ENCODE assay signal across 8 cellular contexts in genomic region chr10:103554488-103555320, GRCh38.
DNase-seq lines count a peak whose midpoint lies in the region; ATAC-seq and TF ChIP-seq lines count a peak whose summit lies in the region.

No MANE protein-coding gene starts in this region.

- H3K4me1 ChIP-seq in adrenal gland (replicated peaks in 1 of 2) (peaks cover 4 to 6% of the 10 kb centered on the region in 2 donors), heart right ventricle (peaks cover 0 to 21% (median 9%) of the 10 kb centered on the region in 9 donors)

- H3K4me3 ChIP-seq in adrenal gland (peak overlapping the region in 1 of 4 donors; percentile 52), heart right ventricle (peak overlapping the region in 9 of 10 donors; percentile 25 to 56 (median 49))

- no peak for TF ChIP-seq POLR2A in adrenal gland (IDR thresholded peaks at IDR 0.05)

- TF ChIP-seq CTCF in adrenal gland (IDR thresholded peaks at IDR 0.05) = no peak
- TF ChIP-seq CTCF in heart right ventricle (IDR thresholded peaks at IDR 0.05) = no peak

- peak overlapping the region in 1 of 5 donors; percentile 49 for H3K27ac ChIP-seq in adrenal gland
- no peak overlapping the region for H3K27ac ChIP-seq in heart right ventricle

- H3K36me3 ChIP-seq in adrenal gland (replicated peaks in 1 of 2) (no peaks in the 10 kb centered on the region), heart right ventricle (no peaks in the 10 kb centered on the region)

- ATAC-seq in Right ventricle myocardium inferior (peak; percentile 38), heart right ventricle (peak; percentile 47 to 79 (median 68)), GM21515 (IDR thresholded peaks at IDR 0.05; ENCODE audit: unreplicated experiment) (no peak), HG02759 (IDR thresholded peaks at IDR 0.05; ENCODE audit: unreplicated experiment) (no peak)

- intact Hi-C loops in Right ventricle myocardium inferior (cut with DNase I) = no loop called here
- intact Hi-C loops in cardiac septum (cut with DNase I) = no loop called here
- intact Hi-C loops in adrenal gland (cut with DNase I) = no loop called here
- intact Hi-C loops in heart right ventricle (cut with DNase I) = loop anchor here in 1 of 10 donors (5.0 kb wide), 1 partner anchor 48 kb away; no protein-coding TSS in a partner anchor
- intact Hi-C loops in posterior vena cava (cut with DNase I) = no loop called here

- H3K27me3 ChIP-seq in adrenal gland = no peaks in the 10 kb centered on the region
- H3K27me3 ChIP-seq in heart right ventricle = peaks cover 0 to 27% (median 9%) of the 10 kb centered on the region in 7 donors

- 3 to 6% (median 4%) methylated on average over 9 to 43 of the region's 43 CpGs; no CpG with 5 or more reads in 1 of the 4 donors for WGBS in adrenal gland, 4 donors
- WGBS in heart right ventricle, 2 donors = 2 to 3% methylated on average over 20 to 43 of the region's 43 CpGs

- no peaks in the 10 kb centered on the region for H3K9me3 ChIP-seq in adrenal gland (replicated peaks in 1 of 3)
- H3K9me3 ChIP-seq in heart right ventricle = no peaks in the 10 kb centered on the region

- DNase-seq in Right ventricle myocardium inferior (ENCODE audit: missing footprints) (no peak), cardiac septum (ENCODE audit: low spot score) (no peak), NCI-H69 (lab: John Stamatoyannopoulos, UW) (peak; percentile 84), adrenal gland (peak; percentile 59 to 88 (median 62)), heart right ventricle (peak; percentile 33 to 41), posterior vena cava (ENCODE audit: low spot score) (peak; percentile 84)

Comparison
In these comparisons a context has a peak if more than half of its experiments do, and no peak if none do; other contexts are left out.
1. DNase-seq: peak in NCI-H69 (single experiment), adrenal gland (7 of 7), heart right ventricle (2 of 2) and posterior vena cava (single experiment); none in Right ventricle myocardium inferior (single experiment) and cardiac septum (single experiment).
2. ATAC-seq: peak in Right ventricle myocardium inferior (single experiment) and heart right ventricle (8 of 8); none in GM21515 (single experiment) and HG02759 (single experiment).